In the genomic region with DNA sequence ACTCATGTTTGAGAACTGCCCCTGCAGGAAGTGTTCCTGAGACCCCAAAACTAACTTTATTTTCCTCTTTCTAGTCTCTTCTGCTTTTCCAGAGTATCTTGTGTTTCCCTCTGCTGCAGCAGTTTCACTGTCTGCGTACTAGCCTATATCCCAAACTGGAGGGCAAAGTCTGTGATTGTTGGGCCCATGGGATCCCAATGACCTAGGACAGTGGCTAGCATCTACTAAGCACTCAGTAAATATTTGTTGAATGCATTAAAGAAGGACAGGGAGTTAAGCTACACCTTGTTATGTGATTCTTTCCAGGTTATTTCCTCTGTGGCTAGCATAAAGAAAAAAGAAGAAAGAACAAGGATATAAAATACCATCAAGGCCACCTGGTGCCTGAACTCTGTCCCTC, we compare ENCODE assay signal across 1 cellular context.
TF ChIP-seq lines count a peak whose summit lies in the region.

No MANE protein-coding gene starts in this region.

TF ChIP-seq in HepG2, 621 proteins besides CTCF, POLR2A, EP300 and RAD21 (continued from another document and continues in another):
- TF ChIP-seq ZNF333 (CRISPR knock-in tag; IDR thresholded peaks at IDR 0.05; ENCODE audit: borderline replicate concordance) (no peak), HMG20A (CRISPR knock-in tag; IDR thresholded peaks at IDR 0.05; ENCODE audit: borderline replicate concordance) (peak; percentile 79; the same call in 1 of the 2 replicates), SP2 (CRISPR knock-in tag; IDR thresholded peaks at IDR 0.05) (no peak), EZH2 (conservative IDR thresholded peaks at IDR 0.05; ENCODE audit: low read depth, low read length) (no peak), ARID5B (CRISPR knock-in tag; IDR thresholded peaks at IDR 0.05) (peak; percentile 94), RFXANK (CRISPR knock-in tag; IDR thresholded peaks at IDR 0.05) (no peak), MTA3 (CRISPR knock-in tag; IDR thresholded peaks at IDR 0.05) (no peak), STAT6 (CRISPR knock-in tag; IDR thresholded peaks at IDR 0.05; ENCODE audit: borderline replicate concordance) (no peak), ZMYM3 (CRISPR knock-in tag; IDR thresholded peaks at IDR 0.05) (peak; percentile 77; the same call in 1 of the 2 replicates), CREM (IDR thresholded peaks at IDR 0.05) (peak; percentile 66; the same call in 1 of the 2 replicates), CREM (CRISPR knock-in tag; IDR thresholded peaks at IDR 0.05) (no peak), MAF1 (CRISPR knock-in tag; IDR thresholded peaks at IDR 0.05; ENCODE audit: borderline replicate concordance) (no peak), NR2F6 (IDR thresholded peaks at IDR 0.05) (peak; percentile 62), NR2F6 (CRISPR knock-in tag; IDR thresholded peaks at IDR 0.05) (peak; percentile 71; the same call in 1 of the 2 replicates), ZNF30 (CRISPR knock-in tag; IDR thresholded peaks at IDR 0.05) (no peak), ZNF546 (CRISPR knock-in tag; conservative IDR thresholded peaks at IDR 0.05) (no peak), NCOA2 (CRISPR knock-in tag; IDR thresholded peaks at IDR 0.05) (peak; percentile 84), ZNF782 (CRISPR knock-in tag; IDR thresholded peaks at IDR 0.05; ENCODE audit: borderline replicate concordance) (no peak), IRF2 (CRISPR knock-in tag; IDR thresholded peaks at IDR 0.05) (0 out of 2 replicates have a peak, but pooled peaks have one; percentile 17), SOX5 (CRISPR knock-in tag; IDR thresholded peaks at IDR 0.05; ENCODE audit: borderline replicate concordance) (peak; percentile 86; the same call in 1 of the 2 replicates), KDM3A (CRISPR knock-in tag; IDR thresholded peaks at IDR 0.05; ENCODE audit: low read depth) (no peak), CENPT (CRISPR knock-in tag; IDR thresholded peaks at IDR 0.05; ENCODE audit: low read depth) (no peak), MEF2D (CRISPR knock-in tag; IDR thresholded peaks at IDR 0.05) (peak; percentile 83), CEBPG (CRISPR knock-in tag; IDR thresholded peaks at IDR 0.05) (peak; percentile 22; the same call in 1 of the 2 replicates), SALL1 (CRISPR knock-in tag; IDR thresholded peaks at IDR 0.05) (peak; percentile 73; the same call in 1 of the 2 replicates), ZFP37 (CRISPR knock-in tag; IDR thresholded peaks at IDR 0.05; ENCODE audit: borderline replicate concordance) (no peak), ZNF460 (CRISPR knock-in tag; IDR thresholded peaks at IDR 0.05; ENCODE audit: borderline replicate concordance) (no peak), RARA (CRISPR knock-in tag; IDR thresholded peaks at IDR 0.05) (peak; percentile 89), ZNF703 (CRISPR knock-in tag; IDR thresholded peaks at IDR 0.05; ENCODE audit: borderline replicate concordance) (no peak), NFIB (CRISPR knock-in tag; IDR thresholded peaks at IDR 0.05; ENCODE audit: borderline replicate concordance) (no peak), HDAC2 (CRISPR knock-in tag; IDR thresholded peaks at IDR 0.05) (peak; percentile 76; the same call in 1 of the 2 replicates), KDM6A (CRISPR knock-in tag; IDR thresholded peaks at IDR 0.05; ENCODE audit: low read depth) (peak; percentile 64; the same call in 1 of the 2 replicates), PITX1 (CRISPR knock-in tag; IDR thresholded peaks at IDR 0.05) (peak; percentile 85), ZNF629 (CRISPR knock-in tag; conservative IDR thresholded peaks at IDR 0.05) (peak; percentile 32; the same call in 1 of the 2 replicates), RBAK (CRISPR knock-in tag; IDR thresholded peaks at IDR 0.05) (no peak), EHMT2 (IDR thresholded peaks at IDR 0.05; ENCODE audit: borderline replicate concordance, low read depth, low read length) (no peak), AFF4 (CRISPR knock-in tag; IDR thresholded peaks at IDR 0.05) (no peak), NR0B2 (CRISPR knock-in tag; IDR thresholded peaks at IDR 0.05) (no peak), NONO (IDR thresholded peaks at IDR 0.05) (no peak), NONO (CRISPR knock-in tag; conservative IDR thresholded peaks at IDR 0.05) (no peak), GATA4 (IDR thresholded peaks at IDR 0.05; ENCODE audit: borderline replicate concordance, low read depth) (peak; percentile 70; the same call in 1 of the 2 replicates)
- TF ChIP-seq, protein P1, sequence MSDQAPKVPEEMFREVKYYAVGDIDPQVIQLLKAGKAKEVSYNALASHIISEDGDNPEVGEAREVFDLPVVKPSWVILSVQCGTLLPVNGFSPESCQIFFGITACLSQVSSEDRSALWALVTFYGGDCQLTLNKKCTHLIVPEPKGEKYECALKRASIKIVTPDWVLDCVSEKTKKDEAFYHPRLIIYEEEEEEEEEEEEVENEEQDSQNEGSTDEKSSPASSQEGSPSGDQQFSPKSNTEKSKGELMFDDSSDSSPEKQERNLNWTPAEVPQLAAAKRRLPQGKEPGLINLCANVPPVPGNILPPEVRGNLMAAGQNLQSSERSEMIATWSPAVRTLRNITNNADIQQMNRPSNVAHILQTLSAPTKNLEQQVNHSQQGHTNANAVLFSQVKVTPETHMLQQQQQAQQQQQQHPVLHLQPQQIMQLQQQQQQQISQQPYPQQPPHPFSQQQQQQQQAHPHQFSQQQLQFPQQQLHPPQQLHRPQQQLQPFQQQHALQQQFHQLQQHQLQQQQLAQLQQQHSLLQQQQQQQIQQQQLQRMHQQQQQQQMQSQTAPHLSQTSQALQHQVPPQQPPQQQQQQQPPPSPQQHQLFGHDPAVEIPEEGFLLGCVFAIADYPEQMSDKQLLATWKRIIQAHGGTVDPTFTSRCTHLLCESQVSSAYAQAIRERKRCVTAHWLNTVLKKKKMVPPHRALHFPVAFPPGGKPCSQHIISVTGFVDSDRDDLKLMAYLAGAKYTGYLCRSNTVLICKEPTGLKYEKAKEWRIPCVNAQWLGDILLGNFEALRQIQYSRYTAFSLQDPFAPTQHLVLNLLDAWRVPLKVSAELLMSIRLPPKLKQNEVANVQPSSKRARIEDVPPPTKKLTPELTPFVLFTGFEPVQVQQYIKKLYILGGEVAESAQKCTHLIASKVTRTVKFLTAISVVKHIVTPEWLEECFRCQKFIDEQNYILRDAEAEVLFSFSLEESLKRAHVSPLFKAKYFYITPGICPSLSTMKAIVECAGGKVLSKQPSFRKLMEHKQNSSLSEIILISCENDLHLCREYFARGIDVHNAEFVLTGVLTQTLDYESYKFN (CRISPR knock-in tag; conservative IDR thresholded peaks at IDR 0.05) = peak; percentile 91
- TF ChIP-seq, protein P2, sequence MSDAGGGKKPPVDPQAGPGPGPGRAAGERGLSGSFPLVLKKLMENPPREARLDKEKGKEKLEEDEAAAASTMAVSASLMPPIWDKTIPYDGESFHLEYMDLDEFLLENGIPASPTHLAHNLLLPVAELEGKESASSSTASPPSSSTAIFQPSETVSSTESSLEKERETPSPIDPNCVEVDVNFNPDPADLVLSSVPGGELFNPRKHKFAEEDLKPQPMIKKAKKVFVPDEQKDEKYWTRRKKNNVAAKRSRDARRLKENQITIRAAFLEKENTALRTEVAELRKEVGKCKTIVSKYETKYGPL (CRISPR knock-in tag; IDR thresholded peaks at IDR 0.05) = no peak
- TF ChIP-seq, protein P3, sequence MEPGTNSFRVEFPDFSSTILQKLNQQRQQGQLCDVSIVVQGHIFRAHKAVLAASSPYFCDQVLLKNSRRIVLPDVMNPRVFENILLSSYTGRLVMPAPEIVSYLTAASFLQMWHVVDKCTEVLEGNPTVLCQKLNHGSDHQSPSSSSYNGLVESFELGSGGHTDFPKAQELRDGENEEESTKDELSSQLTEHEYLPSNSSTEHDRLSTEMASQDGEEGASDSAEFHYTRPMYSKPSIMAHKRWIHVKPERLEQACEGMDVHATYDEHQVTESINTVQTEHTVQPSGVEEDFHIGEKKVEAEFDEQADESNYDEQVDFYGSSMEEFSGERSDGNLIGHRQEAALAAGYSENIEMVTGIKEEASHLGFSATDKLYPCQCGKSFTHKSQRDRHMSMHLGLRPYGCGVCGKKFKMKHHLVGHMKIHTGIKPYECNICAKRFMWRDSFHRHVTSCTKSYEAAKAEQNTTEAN (CRISPR knock-in tag; conservative IDR thresholded peaks at IDR 0.05) = 0 out of 2 replicates have a peak, but pooled peaks have one; percentile 25
